In genomic region chr5:94241288-94241651, GRCh38 we compare ENCODE assay signal across 13 cellular contexts.
DNase-seq lines count a peak whose midpoint lies in the region; ATAC-seq and TF ChIP-seq lines count a peak whose summit lies in the region.
"Had no signal": no experiment of that assay in that cellular context is flagged by ENCODE, and none has a peak within 500 bp of the region (broad histone marks: within the 10 kb centered on the region; RNA-seq: fewer than 3 reads in every experiment).

No MANE protein-coding gene starts in this region.

- H3K27me3 ChIP-seq in stomach (no peaks in the 10 kb centered on the region), tibial nerve (no peaks in the 10 kb centered on the region)
- H3K27me3 ChIP-seq: heart right ventricle, pancreas had no signal

- H3K27ac ChIP-seq in stomach = peak overlapping the region in 4 of 5 donors; percentile 27 to 61 (median 40)
- no peak overlapping the region for H3K27ac ChIP-seq in tibial nerve
- H3K27ac ChIP-seq: heart right ventricle, pancreas, WERI-Rb-1 had no signal

- intact Hi-C loops in stomach (cut with DNase I; ENCODE audit: low total_unique reads) = no loop called here

- no peaks in the 10 kb centered on the region for H3K36me3 ChIP-seq in stomach
- no peaks in the 10 kb centered on the region for H3K36me3 ChIP-seq in tibial nerve
- H3K36me3 ChIP-seq: heart right ventricle, pancreas, WERI-Rb-1 had no signal

- 58 to 75% (median 62%) methylated on average over 3 of the region's 3 CpGs for WGBS in stomach, 5 donors
- WGBS in tibial nerve, 2 donors = 52 to 55% methylated on average over 3 of the region's 3 CpGs

- H3K9me3 ChIP-seq in stomach = no peaks in the 10 kb centered on the region
- H3K9me3 ChIP-seq in tibial nerve = peaks cover 0 to 3% (median 0%) of the 10 kb centered on the region in 4 donors
- H3K9me3 ChIP-seq: pancreas had no signal

- TF ChIP-seq POLR2A in stomach (IDR thresholded peaks at IDR 0.05) (no peak), tibial nerve (IDR thresholded peaks at IDR 0.05) (no peak)

- no peak for TF ChIP-seq EP300 in stomach (IDR thresholded peaks at IDR 0.05)
- peak in 1 of 2 donors; percentile 11 for TF ChIP-seq EP300 in tibial nerve (IDR thresholded peaks at IDR 0.05)

- TF ChIP-seq CTCF in stomach (IDR thresholded peaks at IDR 0.05) (no peak), tibial nerve (IDR thresholded peaks at IDR 0.05) (no peak)

- no peak overlapping the region for H3K4me3 ChIP-seq in stomach
- H3K4me3 ChIP-seq in tibial nerve = no peak overlapping the region
- H3K4me3 ChIP-seq: heart right ventricle, pancreas had no signal

- H3K4me1 ChIP-seq in stomach = peaks cover 0 to 39% (median 15%) of the 10 kb centered on the region in 4 donors
- H3K4me1 ChIP-seq in tibial nerve = peaks cover 0 to 12% (median 0%) of the 10 kb centered on the region in 4 donors
- H3K4me1 ChIP-seq: pancreas had no signal

- no peak for ATAC-seq in HG03460 (IDR thresholded peaks at IDR 0.05; ENCODE audit: unreplicated experiment)
- ATAC-seq: stimulated activated naive CD8-positive, alpha-beta T cell treated with anti-CD3 and anti-CD28 coated beads, Interleukin-15, Interleukin-2, amounts not matched to agents 100 U/mL and 50 U/mL, for 24 hours had no signal

- DNase-seq in HS-27A (ENCODE audit: low read depth) (peak; percentile 40), amniotic epithelial cell (ENCODE audit: low read depth) (peak; percentile 25), islet precursor cell (peak; percentile 56), stomach (no peak), CD1c-positive myeloid dendritic cell (ENCODE audit: extremely low spot score) (no peak), tibial nerve (ENCODE audit: low spot score in 2 of 2) (no peak)
- DNase-seq: heart right ventricle; NCI-H526 treated with DMSO at 0.1 percent for 48 hours; pancreas; stimulated activated CD4-positive, alpha-beta T cell treated with anti-CD3 and anti-CD28 coated beads, Interleukin-4, amount 100 ng/mL, for 24 hours; stimulated activated naive CD8-positive, alpha-beta T cell treated with anti-CD3 and anti-CD28 coated beads, Interleukin-15, Interleukin-2, amounts not matched to agents 100 U/mL and 50 U/mL, for 24 hours; WERI-Rb-1 had no signal

Comparison
In these comparisons a context has a peak if more than half of its experiments do, and no peak if none do; other contexts are left out.
1. DNase-seq: peak in HS-27A (single experiment), amniotic epithelial cell (single experiment) and islet precursor cell (single experiment); none in stomach (single experiment), CD1c-positive myeloid dendritic cell (single experiment) and tibial nerve (0 of 2).
2. H3K27ac ChIP-seq: peak in stomach (4 of 5); none in tibial nerve (0 of 4).